In genomic region chr7:123557631-123558505, GRCh38 we compare ENCODE assay signal across 8 cellular contexts. TPM values are rescaled to one million over a fixed set of nuclear protein-coding genes. Genes with fewer than 3 reads are reported as not detected.
DNase-seq lines count a peak whose midpoint lies in the region; ATAC-seq, FAIRE-seq and TF ChIP-seq lines count a peak whose summit lies in the region.

TSS of gene NDUFA5 (minus strand) at chr7:123557818. CDS start at chr7:123557795, 23 bp downstream.

- no peaks in the 10 kb centered on the region for H3K9me2 ChIP-seq in DOHH2 (replicated peaks; ENCODE audit: control insufficient read depth, low read length)
- H3K9me2 ChIP-seq in GM23248 (ENCODE audit: insufficient read depth) = no peaks in the 10 kb centered on the region
- H3K9me2 ChIP-seq in Karpas-422 (replicated peaks; ENCODE audit: insufficient read depth, low read length) = no peaks in the 10 kb centered on the region

- H3K27me3 ChIP-seq in DOHH2 (ENCODE audit: control insufficient read depth, low read length) (no peaks in the 10 kb centered on the region), GM23248 (replicated peaks; ENCODE audit: insufficient read depth) (no peaks in the 10 kb centered on the region), Karpas-422 (ENCODE audit: low read length) (no peaks in the 10 kb centered on the region), esophagus squamous epithelium (peaks cover 0 to 6% (median 0%) of the 10 kb centered on the region in 4 donors), muscle layer of duodenum (ENCODE audit: low read depth, low read length) (no peaks in the 10 kb centered on the region)

- no peak for TF ChIP-seq CTCF in DOHH2 (IDR thresholded peaks at IDR 0.05; ENCODE audit: low read depth, low read length, poor library complexity, severe bottlenecking)
- no peak for TF ChIP-seq CTCF in esophagus squamous epithelium (IDR thresholded peaks at IDR 0.05)

- peak within 1 kb of the TSS; percentile 79 for H3K4me3 ChIP-seq in DOHH2 (ENCODE audit: low read length)
- H3K4me3 ChIP-seq in GM23248 = peak within 1 kb of the TSS; percentile 95
- peak within 1 kb of the TSS; percentile 94 for H3K4me3 ChIP-seq in Karpas-422 (ENCODE audit: low read length)
- H3K4me3 ChIP-seq in esophagus squamous epithelium = peak within 1 kb of the TSS; percentile 61 to 92 (median 74)
- peak within 1 kb of the TSS; percentile 98 to 99 for H3K4me3 ChIP-seq in muscle layer of duodenum (ENCODE audit: low read depth in 1 of 2, low read length in 2 of 2)

- TF ChIP-seq POLR2A in esophagus squamous epithelium (IDR thresholded peaks at IDR 0.05) = peak in 3 of 4 donors; percentile 40 to 72 (median 49)

- no peak within 1 kb of the TSS for H3K4me3 Mint-ChIP-seq in activated T-cell treated with anti-CD3 and anti-CD28 coated beads, Interleukin-2, amount 50 U/mL, for 72 hours

- WGBS in GM23248 (ENCODE audit: low coverage in 1 of 2, low lambda C conversion rate in 2 of 2, missing lambda C conversion rate in 2 of 2), 2 experiments = 1% methylated on average over 34 of the region's 34 CpGs
- 3 to 4% methylated on average over 23 to 25 of the region's 34 CpGs for WGBS in esophagus squamous epithelium, 2 donors

- intact Hi-C loops in esophagus squamous epithelium (cut with DNase I) = no loop called here

- DNase-seq in GM23248 = peak; percentile 100
- DNase-seq in Karpas-422 = peak; percentile 99
- peak; percentile 97 for DNase-seq in RCC 7860 (ENCODE audit: low spot score)
- DNase-seq in activated T-cell treated with anti-CD3 and anti-CD28 coated beads, Interleukin-2, amount 50 U/mL, for 72 hours = peak; percentile 95 to 97
- DNase-seq in esophagus squamous epithelium (lab: John Stamatoyannopoulos, UW) = peak; percentile 84
- DNase-seq in stimulated activated CD8-positive, alpha-beta memory T cell treated with anti-CD3 and anti-CD28 coated beads, Interleukin-7, amount 100 ng/mL, for 4 hours (ENCODE audit: low read depth in 2 of 2) = peak; percentile 91 to 98

- H3K9me3 Mint-ChIP-seq in activated T-cell treated with anti-CD3 and anti-CD28 coated beads, Interleukin-2, amount 50 U/mL, for 72 hours = no peaks in the 10 kb centered on the region

- H3K27ac ChIP-seq in DOHH2 (ENCODE audit: low read depth, low read length) (peak within 1 kb of the TSS; percentile 20; the same call in 1 of the 2 replicates), GM23248 (peak within 1 kb of the TSS; percentile 74), Karpas-422 (ENCODE audit: low read length) (peak within 1 kb of the TSS; percentile 52), esophagus squamous epithelium (peak within 1 kb of the TSS; percentile 88 to 94 (median 91)), muscle layer of duodenum (ENCODE audit: low read length) (peak within 1 kb of the TSS; percentile 97)

- peaks cover 23% of the 10 kb centered on the region for H3K4me1 ChIP-seq in DOHH2 (ENCODE audit: control insufficient read depth, low read length)
- H3K4me1 ChIP-seq in GM23248 (ENCODE audit: insufficient read depth) = peaks cover 12% of the 10 kb centered on the region
- H3K4me1 ChIP-seq in Karpas-422 (ENCODE audit: low read length) = peaks cover 26% of the 10 kb centered on the region
- peaks cover 0 to 47% (median 22%) of the 10 kb centered on the region in 3 donors for H3K4me1 ChIP-seq in esophagus squamous epithelium
- H3K4me1 ChIP-seq in muscle layer of duodenum (ENCODE audit: control insufficient read depth in 1 of 2, insufficient read depth in 2 of 2, low read length in 2 of 2) = peaks cover 14 to 35% of the 10 kb centered on the region in 2 donors

- in situ Hi-C loops in GM23248 (cut with MboI) = no loop called here

- no peaks in the 10 kb centered on the region for H3K27me3 Mint-ChIP-seq in activated T-cell treated with anti-CD3 and anti-CD28 coated beads, Interleukin-2, amount 50 U/mL, for 72 hours (ENCODE audit: low read depth)

- H3K27ac Mint-ChIP-seq in activated T-cell treated with anti-CD3 and anti-CD28 coated beads, Interleukin-2, amount 50 U/mL, for 72 hours = no peak within 1 kb of the TSS

- ATAC-seq in activated T-cell treated with anti-CD3 and anti-CD28 coated beads, Interleukin-2, amount 50 U/mL, for 72 hours (replicated peaks in 1 of 2) = peak; percentile 99

- H3K36me3 Mint-ChIP-seq in activated T-cell treated with anti-CD3 and anti-CD28 coated beads, Interleukin-2, amount 50 U/mL, for 72 hours (ENCODE audit: insufficient read depth in 2 of 2) = peaks cover 3 to 8% of the 10 kb centered on the region in 2 donors

- no peaks in the 10 kb centered on the region for H4K20me1 ChIP-seq in DOHH2 (ENCODE audit: control insufficient read depth, insufficient read depth, low read depth, low read length)
- no peaks in the 10 kb centered on the region for H4K20me1 ChIP-seq in GM23248 (ENCODE audit: insufficient read depth)
- no peaks in the 10 kb centered on the region for H4K20me1 ChIP-seq in Karpas-422 (ENCODE audit: insufficient read depth, low read depth, low read length)

- H3F3A ChIP-seq in DOHH2 (ENCODE audit: control insufficient read depth, insufficient read depth) = no peaks in the 10 kb centered on the region
- peaks cover 9% of the 10 kb centered on the region; the same call in 1 of the 2 replicates for H3F3A ChIP-seq in GM23248 (ENCODE audit: insufficient read depth)

- H3K9ac ChIP-seq in GM23248 (peak within 1 kb of the TSS; percentile 89), Karpas-422 (ENCODE audit: low read length) (peak within 1 kb of the TSS; percentile 94)

- H3K79me2 ChIP-seq in DOHH2 (ENCODE audit: control insufficient read depth, low read length) (peaks cover 41% of the 10 kb centered on the region), GM23248 (ENCODE audit: insufficient read depth) (peaks cover 43% of the 10 kb centered on the region), Karpas-422 (ENCODE audit: low read length) (peaks cover 42% of the 10 kb centered on the region)

- H3K4me2 ChIP-seq in DOHH2 (ENCODE audit: low read length) (peak within 1 kb of the TSS; percentile 78), GM23248 (ENCODE audit: unreplicated experiment) (peak within 1 kb of the TSS; percentile 95), Karpas-422 (ENCODE audit: low read depth, low read length, poor library complexity, severe bottlenecking) (peak within 1 kb of the TSS; percentile 86)

- peak; percentile 92 for FAIRE-seq in RCC 7860 (lab: Jason Lieb, UNC)

- H3K4me1 Mint-ChIP-seq in activated T-cell treated with anti-CD3 and anti-CD28 coated beads, Interleukin-2, amount 50 U/mL, for 72 hours (ENCODE audit: low read depth) = peaks cover 5% of the 10 kb centered on the region

- H3K9me3 ChIP-seq in DOHH2 (ENCODE audit: control insufficient read depth, insufficient read depth, low read length) (no peaks in the 10 kb centered on the region), GM23248 (ENCODE audit: low read depth) (no peaks in the 10 kb centered on the region), Karpas-422 (ENCODE audit: low read length) (no peaks in the 10 kb centered on the region), esophagus squamous epithelium (no peaks in the 10 kb centered on the region), muscle layer of duodenum (ENCODE audit: control insufficient read depth in 1 of 2, low read length in 2 of 2) (no peaks in the 10 kb centered on the region)

- H2AFZ ChIP-seq in GM23248 = peak within 1 kb of the TSS; percentile 100
- peak within 1 kb of the TSS; percentile 80 for H2AFZ ChIP-seq in Karpas-422 (ENCODE audit: low read length)

- H3K36me3 ChIP-seq in DOHH2 (ENCODE audit: control insufficient read depth, low read length) (peaks cover 35% of the 10 kb centered on the region), GM23248 (ENCODE audit: low read depth) (no peaks in the 10 kb centered on the region), Karpas-422 (ENCODE audit: insufficient read depth, low read length) (peaks cover 20% of the 10 kb centered on the region; the same call in 1 of the 2 replicates), esophagus squamous epithelium (peaks cover 0 to 24% (median 0%) of the 10 kb centered on the region in 3 donors), muscle layer of duodenum (ENCODE audit: control insufficient read depth in 1 of 2, insufficient read depth in 2 of 2, low read length in 2 of 2) (peaks cover 0 to 4% of the 10 kb centered on the region in 2 donors)

RNA-seq across cellular contexts. Expression of gene NDUFA5, which starts in this region (rescaled TPM):
- total RNA-seq in GM23248 (2014; rRNA removed; shearing (Covaris generic)) = 39.0 and 52.4 TPM in 2 replicates
- polyA plus RNA-seq in GM23248 (2016; fragmentation: Nextera tagmentation; extraction: Ambion mirVana) = 109 and 110 TPM in 2 replicates
- 47.8 and 59.0 TPM in 2 replicates for total RNA-seq in Karpas-422 (2014; rRNA removed; shearing (Covaris generic); ENCODE audit: low replicate concordance)
- total RNA-seq in activated T-cell treated with anti-CD3 and anti-CD28 coated beads, Interleukin-2, amount 50 U/mL, for 72 hours = 10 to 100 TPM; 48.4 to 57.5 TPM
- total RNA-seq in esophagus squamous epithelium = 10 to 100 TPM; 17.1 to 55.6 (median 43.8) TPM

Comparison
In these comparisons a context has a peak if more than half of its experiments do, and no peak if none do; other contexts are left out.
1. Peak in every context shown above with its lines: DNase-seq, ATAC-seq, H3K4me3 ChIP-seq and H3K27ac ChIP-seq.
2. H3K27ac ChIP-seq: peak in every context shown above with its lines; median percentile 97 in muscle layer of duodenum; 91 in esophagus squamous epithelium; 74 in GM23248; 52 in Karpas-422; 20 in DOHH2.